Comparison of ENCODE assay signal across 1 cellular context in genomic region chr9:112119225-112120045, GRCh38.
TF ChIP-seq lines count a peak whose summit lies in the region.

No MANE protein-coding gene starts in this region.

TF ChIP-seq in A549, 52 proteins besides CTCF, POLR2A, EP300 and RAD21 (continued from another document):
- TF ChIP-seq BCL3 (IDR thresholded peaks at IDR 0.05) (peak; percentile 83; the same call in 2 of the 3 replicates), RCOR1 (IDR thresholded peaks at IDR 0.05; ENCODE audit: low read depth, low read length) (no peak), HOXB13 (CRISPR knock-in tag; IDR thresholded peaks at IDR 0.05; ENCODE audit: low read depth) (no peak), REST (IDR thresholded peaks at IDR 0.05) (no peak), PHF8 (IDR thresholded peaks at IDR 0.05; ENCODE audit: borderline replicate concordance, low read depth) (no peak), E2F6 (IDR thresholded peaks at IDR 0.05; ENCODE audit: borderline replicate concordance, low read depth) (no peak), JUNB (IDR thresholded peaks at IDR 0.05) (peak; percentile 95), KDM1A (IDR thresholded peaks at IDR 0.05; ENCODE audit: low read depth) (no peak), CHD4 (IDR thresholded peaks at IDR 0.05; ENCODE audit: borderline replicate concordance) (no peak), RFX5 (IDR thresholded peaks at IDR 0.05) (no peak), MAX (IDR thresholded peaks at IDR 0.05) (peak; percentile 82), CHD2 (IDR thresholded peaks at IDR 0.05; ENCODE audit: low read length, partially characterized antibody) (no peak), JUN (IDR thresholded peaks at IDR 0.05) (peak; percentile 91 to 97), TP53 (CRISPR knock-in tag; IDR thresholded peaks at IDR 0.05) (no peak), FOSL2 (IDR thresholded peaks at IDR 0.05) (peak; percentile 89), FOSL2 (CRISPR knock-in tag; IDR thresholded peaks at IDR 0.05) (peak; percentile 84), CEBPB (IDR thresholded peaks at IDR 0.05) (peak; percentile 86 to 98), ZC3H11A (IDR thresholded peaks at IDR 0.05) (no peak), ATOH8 (CRISPR knock-in tag; IDR thresholded peaks at IDR 0.05; ENCODE audit: low read depth) (peak; percentile 12; the same call in 1 of the 2 replicates), GATA3 (IDR thresholded peaks at IDR 0.05; ENCODE audit: borderline replicate concordance) (peak; percentile 97), MYC (IDR thresholded peaks at IDR 0.05; ENCODE audit: borderline replicate concordance, low read length) (peak; percentile 38; the same call in 1 of the 2 replicates), FOXS1 (CRISPR knock-in tag; IDR thresholded peaks at IDR 0.05) (0 out of 2 replicates have a peak, but pooled peaks have one; percentile 11), HMGXB4 (CRISPR knock-in tag; IDR thresholded peaks at IDR 0.05; ENCODE audit: borderline replicate concordance) (no peak), RARB (CRISPR knock-in tag; IDR thresholded peaks at IDR 0.05) (no peak), EHMT2 (IDR thresholded peaks at IDR 0.05; ENCODE audit: low read depth) (no peak), BHLHE40 (IDR thresholded peaks at IDR 0.05; ENCODE audit: low read depth, low read length) (no peak), NPAS2 (CRISPR knock-in tag; IDR thresholded peaks at IDR 0.05; ENCODE audit: borderline replicate concordance) (no peak), NFE2L2 (conservative IDR thresholded peaks at IDR 0.05; ENCODE audit: low read length) (no peak), ZFP36 (IDR thresholded peaks at IDR 0.05; ENCODE audit: borderline replicate concordance, partially characterized antibody) (no peak), SREBF2 (IDR thresholded peaks at IDR 0.05) (no peak), SMC3 (IDR thresholded peaks at IDR 0.05) (peak; percentile 24; the same call in 2 of the 3 replicates), HOXB5 (CRISPR knock-in tag; IDR thresholded peaks at IDR 0.05) (0 out of 2 replicates have a peak, but pooled peaks have one; percentile 11), EHF (CRISPR knock-in tag; IDR thresholded peaks at IDR 0.05) (no peak; the same call in 1 of the 2 replicates), MAZ (IDR thresholded peaks at IDR 0.05; ENCODE audit: borderline replicate concordance, low read depth, low read length) (no peak), KDM5A (IDR thresholded peaks at IDR 0.05) (no peak), HEYL (CRISPR knock-in tag; IDR thresholded peaks at IDR 0.05) (no peak), NR3C1 (IDR thresholded peaks at IDR 0.05) (no peak)
- TF ChIP-seq, protein P1, sequence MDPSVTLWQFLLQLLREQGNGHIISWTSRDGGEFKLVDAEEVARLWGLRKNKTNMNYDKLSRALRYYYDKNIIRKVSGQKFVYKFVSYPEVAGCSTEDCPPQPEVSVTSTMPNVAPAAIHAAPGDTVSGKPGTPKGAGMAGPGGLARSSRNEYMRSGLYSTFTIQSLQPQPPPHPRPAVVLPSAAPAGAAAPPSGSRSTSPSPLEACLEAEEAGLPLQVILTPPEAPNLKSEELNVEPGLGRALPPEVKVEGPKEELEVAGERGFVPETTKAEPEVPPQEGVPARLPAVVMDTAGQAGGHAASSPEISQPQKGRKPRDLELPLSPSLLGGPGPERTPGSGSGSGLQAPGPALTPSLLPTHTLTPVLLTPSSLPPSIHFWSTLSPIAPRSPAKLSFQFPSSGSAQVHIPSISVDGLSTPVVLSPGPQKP (IDR thresholded peaks at IDR 0.05; ENCODE audit: low read depth, low read length): no peak
- TF ChIP-seq, protein P2, sequence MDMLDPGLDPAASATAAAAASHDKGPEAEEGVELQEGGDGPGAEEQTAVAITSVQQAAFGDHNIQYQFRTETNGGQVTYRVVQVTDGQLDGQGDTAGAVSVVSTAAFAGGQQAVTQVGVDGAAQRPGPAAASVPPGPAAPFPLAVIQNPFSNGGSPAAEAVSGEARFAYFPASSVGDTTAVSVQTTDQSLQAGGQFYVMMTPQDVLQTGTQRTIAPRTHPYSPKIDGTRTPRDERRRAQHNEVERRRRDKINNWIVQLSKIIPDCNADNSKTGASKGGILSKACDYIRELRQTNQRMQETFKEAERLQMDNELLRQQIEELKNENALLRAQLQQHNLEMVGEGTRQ (IDR thresholded peaks at IDR 0.05): no peak
